ENCODE assay signal across 8 cellular contexts in the genomic region with DNA sequence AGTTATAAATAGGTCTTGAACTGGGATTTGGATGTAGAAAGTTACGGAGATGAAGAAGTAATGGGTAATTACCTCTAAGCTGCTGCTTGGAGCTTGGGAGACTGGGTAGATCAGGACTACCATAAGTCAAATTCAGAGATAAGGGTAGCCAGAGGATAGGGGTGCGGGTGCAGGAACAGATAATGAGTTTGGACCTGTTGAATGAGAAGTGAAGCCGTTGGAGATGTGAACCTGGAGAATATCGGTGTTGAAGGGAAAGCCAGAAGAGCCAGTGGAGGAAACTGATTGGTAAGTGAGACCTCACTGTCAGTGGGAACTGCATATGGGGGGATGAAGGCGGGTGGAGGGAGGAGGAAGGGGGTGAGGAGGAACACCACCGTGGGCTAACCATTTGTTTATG. TPM values are rescaled to one million over a fixed set of nuclear protein-coding genes. Genes with fewer than 3 reads are reported as not detected.
A peak's percentile ranks its signal among the peaks of the same experiment; 100 is the strongest.
DNase-seq lines count a peak whose midpoint lies in the region; ATAC-seq and TF ChIP-seq lines count a peak whose summit lies in the region.

No MANE protein-coding gene starts in this region.

- CTCF ChIA-PET in activated CD4-positive, alpha-beta T cell treated with anti-CD3 and anti-CD28 coated beads, Interleukin-2, amount 10 ng/mL, durations not matched to agents 7 days and 5 days (lab: Charles Lee) = no interaction called here
- CTCF ChIA-PET in activated CD8-positive, alpha-beta T cell treated with anti-CD3 and anti-CD28 coated beads, Interleukin-2, amount 10 ng/mL, durations not matched to agents 7 days and 5 days (lab: Charles Lee) = no interaction called here

- DNase-seq in activated CD4-positive, alpha-beta T cell treated with anti-CD3 and anti-CD28 coated beads, Interleukin-2, amount 10 ng/mL, durations not matched to agents 7 days and 5 days = no peak
- no peak for DNase-seq in activated CD4-positive, alpha-beta T cell treated with anti-CD3 and anti-CD28 coated beads for 1 hour
- no peak for DNase-seq in activated CD8-positive, alpha-beta T cell treated with anti-CD3 and anti-CD28 coated beads, Interleukin-2, amount 10 ng/mL, durations not matched to agents 7 days and 5 days
- DNase-seq in immature natural killer cell (no peak), thoracic aorta (ENCODE audit: low spot score) (no peak), 8988T (no peak), GM13977 (ENCODE audit: low spot score) (no peak)

- H3K36me3 Mint-ChIP-seq in activated CD4-positive, alpha-beta T cell treated with anti-CD3 and anti-CD28 coated beads, Interleukin-2, amount 10 ng/mL, durations not matched to agents 7 days and 5 days (ENCODE audit: low read depth) = no peaks in the 10 kb centered on the region
- no peaks in the 10 kb centered on the region for H3K36me3 Mint-ChIP-seq in activated CD8-positive, alpha-beta T cell treated with anti-CD3 and anti-CD28 coated beads, Interleukin-2, amount 10 ng/mL, durations not matched to agents 7 days and 5 days (ENCODE audit: low read depth)
- H3K36me3 Mint-ChIP-seq in immature natural killer cell = no peaks in the 10 kb centered on the region

- in situ Hi-C loops in GM13977 (cut with MboI; ENCODE audit: low pct_unique_long_range_greater_than_20kb, low sequenced_read_pairs, unreplicated experiment) = no loop called here

- H3K9me3 ChIP-seq in thoracic aorta = no peaks in the 10 kb centered on the region

- H3K36me3 ChIP-seq in thoracic aorta = no peaks in the 10 kb centered on the region

- no peak for ATAC-seq in activated CD8-positive, alpha-beta T cell treated with anti-CD3 and anti-CD28 coated beads, Interleukin-2, amount 10 ng/mL, durations not matched to agents 7 days and 5 days
- ATAC-seq in thoracic aorta (ENCODE audit: insufficient number of reproducible peaks, low FRiP score, low read depth) (no peak), HG03520 (IDR thresholded peaks at IDR 0.05; ENCODE audit: unreplicated experiment) (no peak)

- H3K9me3 Mint-ChIP-seq in activated CD4-positive, alpha-beta T cell treated with anti-CD3 and anti-CD28 coated beads, Interleukin-2, amount 10 ng/mL, durations not matched to agents 7 days and 5 days = no peaks in the 10 kb centered on the region
- no peaks in the 10 kb centered on the region for H3K9me3 Mint-ChIP-seq in activated CD8-positive, alpha-beta T cell treated with anti-CD3 and anti-CD28 coated beads, Interleukin-2, amount 10 ng/mL, durations not matched to agents 7 days and 5 days (ENCODE audit: insufficient read depth)
- no peaks in the 10 kb centered on the region for H3K9me3 Mint-ChIP-seq in immature natural killer cell

- no peak overlapping the region for H3K27ac ChIP-seq in thoracic aorta

- TF ChIP-seq CTCF in thoracic aorta (IDR thresholded peaks at IDR 0.05) = no peak
- no peak for TF ChIP-seq CTCF in GM13977 (IDR thresholded peaks at IDR 0.05; ENCODE audit: extremely low read depth, insufficient read depth, missing control alignments)

- no peaks in the 10 kb centered on the region for H3K27me3 Mint-ChIP-seq in activated CD4-positive, alpha-beta T cell treated with anti-CD3 and anti-CD28 coated beads, Interleukin-2, amount 10 ng/mL, durations not matched to agents 7 days and 5 days
- no peaks in the 10 kb centered on the region for H3K27me3 Mint-ChIP-seq in activated CD8-positive, alpha-beta T cell treated with anti-CD3 and anti-CD28 coated beads, Interleukin-2, amount 10 ng/mL, durations not matched to agents 7 days and 5 days (ENCODE audit: low read depth)
- H3K27me3 Mint-ChIP-seq in immature natural killer cell (ENCODE audit: low read depth in 3 of 3) = peaks cover 4 to 8% (median 5%) of the 10 kb centered on the region in 3 donors

- H3K27ac Mint-ChIP-seq in activated CD4-positive, alpha-beta T cell treated with anti-CD3 and anti-CD28 coated beads, Interleukin-2, amount 10 ng/mL, durations not matched to agents 7 days and 5 days = peak overlapping the region; percentile 75
- no peak overlapping the region for H3K27ac Mint-ChIP-seq in activated CD8-positive, alpha-beta T cell treated with anti-CD3 and anti-CD28 coated beads, Interleukin-2, amount 10 ng/mL, durations not matched to agents 7 days and 5 days
- H3K27ac Mint-ChIP-seq in immature natural killer cell = peak overlapping the region in 5 of 6 donors; percentile 5 to 91 (median 32)

- H3K4me3 ChIP-seq in thoracic aorta = peak overlapping the region; percentile 83

- POLR2A ChIA-PET in activated CD4-positive, alpha-beta T cell treated with anti-CD3 and anti-CD28 coated beads, Interleukin-2, amount 10 ng/mL, durations not matched to agents 7 days and 5 days (lab: Charles Lee) = no interaction called here
- POLR2A ChIA-PET in activated CD8-positive, alpha-beta T cell treated with anti-CD3 and anti-CD28 coated beads, Interleukin-2, amount 10 ng/mL, durations not matched to agents 7 days and 5 days (lab: Charles Lee) = interaction anchor here (1.2 kb wide), 1 partner anchor 17 kb away, joined by 4 read pairs; a partner anchor contains a TSS

- H3K27me3 ChIP-seq in thoracic aorta (replicated peaks; ENCODE audit: insufficient read depth) = no peaks in the 10 kb centered on the region

- H3K4me1 ChIP-seq in thoracic aorta (ENCODE audit: control insufficient read depth in 1 of 2, low read depth in 2 of 2) = peaks cover 0 to 4% of the 10 kb centered on the region in 2 donors

- H3K4me3 Mint-ChIP-seq in activated CD4-positive, alpha-beta T cell treated with anti-CD3 and anti-CD28 coated beads, Interleukin-2, amount 10 ng/mL, durations not matched to agents 7 days and 5 days = peak overlapping the region; percentile 81
- peak overlapping the region; percentile 87 for H3K4me3 Mint-ChIP-seq in activated CD8-positive, alpha-beta T cell treated with anti-CD3 and anti-CD28 coated beads, Interleukin-2, amount 10 ng/mL, durations not matched to agents 7 days and 5 days
- peak overlapping the region; percentile 63 to 98 (median 92) for H3K4me3 Mint-ChIP-seq in immature natural killer cell

- H3K4me1 Mint-ChIP-seq in activated CD4-positive, alpha-beta T cell treated with anti-CD3 and anti-CD28 coated beads, Interleukin-2, amount 10 ng/mL, durations not matched to agents 7 days and 5 days = peaks cover 28% of the 10 kb centered on the region
- H3K4me1 Mint-ChIP-seq in activated CD8-positive, alpha-beta T cell treated with anti-CD3 and anti-CD28 coated beads, Interleukin-2, amount 10 ng/mL, durations not matched to agents 7 days and 5 days (ENCODE audit: low read depth) = peaks cover 31% of the 10 kb centered on the region
- H3K4me1 Mint-ChIP-seq in immature natural killer cell = peaks cover 39 to 47% of the 10 kb centered on the region in 2 donors

RNA-seq across cellular contexts. Expression of a gene that starts 0.6 kb away (rescaled TPM):
- 10 to 100 TPM; 13.5 to 14.3 TPM for total RNA-seq in activated CD4-positive, alpha-beta T cell treated with anti-CD3 and anti-CD28 coated beads, Interleukin-2, amount 10 ng/mL, durations not matched to agents 7 days and 5 days
- total RNA-seq in activated CD8-positive, alpha-beta T cell treated with anti-CD3 and anti-CD28 coated beads, Interleukin-2, amount 10 ng/mL, durations not matched to agents 7 days and 5 days = 10 to 100 TPM; 12.7 to 14.2 TPM
- polyA plus RNA-seq in immature natural killer cell = 1 to 10 TPM; 1.8 to 6.5 (median 2.9) TPM
- total RNA-seq in thoracic aorta = 10 to 100 TPM; 10.9 to 19.2 TPM

RNA-seq across cellular contexts. Expression of a gene that starts 11.5 kb away (rescaled TPM):
- 10 to 100 TPM; 25.3 to 25.5 TPM for total RNA-seq in activated CD4-positive, alpha-beta T cell treated with anti-CD3 and anti-CD28 coated beads, Interleukin-2, amount 10 ng/mL, durations not matched to agents 7 days and 5 days
- total RNA-seq in activated CD8-positive, alpha-beta T cell treated with anti-CD3 and anti-CD28 coated beads, Interleukin-2, amount 10 ng/mL, durations not matched to agents 7 days and 5 days = 10 to 100 TPM; 12.7 to 17.6 TPM
- 10 to 100 TPM in 1 of 3 donors, 1 to 10 TPM in 1, not detected in 1; 5.6 to 15.2 TPM for polyA plus RNA-seq in immature natural killer cell
- not detected for total RNA-seq in thoracic aorta

RNA-seq across cellular contexts. Expression of a gene that starts 16.3 kb away (rescaled TPM):
- 100 to 1,000 TPM; 447 to 523 TPM for total RNA-seq in activated CD4-positive, alpha-beta T cell treated with anti-CD3 and anti-CD28 coated beads, Interleukin-2, amount 10 ng/mL, durations not matched to agents 7 days and 5 days
- total RNA-seq in activated CD8-positive, alpha-beta T cell treated with anti-CD3 and anti-CD28 coated beads, Interleukin-2, amount 10 ng/mL, durations not matched to agents 7 days and 5 days = 100 to 1,000 TPM; 348 to 351 TPM
- polyA plus RNA-seq in immature natural killer cell = 1,000 to 10,000 TPM; 1,102 to 1,755 (median 1,598) TPM
- 10 to 100 TPM in 1 of 2 donors, 1 to 10 TPM in 1; 4.9 to 14.2 TPM for total RNA-seq in thoracic aorta

RNA-seq across cellular contexts. Expression of a gene that starts 23.4 kb away (rescaled TPM):
- total RNA-seq in activated CD4-positive, alpha-beta T cell treated with anti-CD3 and anti-CD28 coated beads, Interleukin-2, amount 10 ng/mL, durations not matched to agents 7 days and 5 days = 10 to 100 TPM; 56.6 to 64.7 TPM
- 10 to 100 TPM; 49.0 to 50.2 TPM for total RNA-seq in activated CD8-positive, alpha-beta T cell treated with anti-CD3 and anti-CD28 coated beads, Interleukin-2, amount 10 ng/mL, durations not matched to agents 7 days and 5 days
- 10 to 100 TPM in 1 of 3 donors, 1 to 10 TPM in 1, not detected in 1; 8.6 to 21.5 TPM for polyA plus RNA-seq in immature natural killer cell
- 10 to 100 TPM; 22.9 to 48.8 TPM for total RNA-seq in thoracic aorta

RNA-seq across cellular contexts. Expression of a gene that starts 26.9 kb away (rescaled TPM):
- total RNA-seq in activated CD4-positive, alpha-beta T cell treated with anti-CD3 and anti-CD28 coated beads, Interleukin-2, amount 10 ng/mL, durations not matched to agents 7 days and 5 days = 10 to 100 TPM; 41.8 to 49.0 TPM
- total RNA-seq in activated CD8-positive, alpha-beta T cell treated with anti-CD3 and anti-CD28 coated beads, Interleukin-2, amount 10 ng/mL, durations not matched to agents 7 days and 5 days = 10 to 100 TPM; 38.9 to 46.9 TPM
- 1 to 10 TPM; 5.3 to 9.2 (median 5.9) TPM for polyA plus RNA-seq in immature natural killer cell
- total RNA-seq in thoracic aorta = 10 to 100 TPM; 33.9 to 62.1 TPM

Comparison
In these comparisons a context has a peak if more than half of its experiments do, and no peak if none do; other contexts are left out.
1. RNA of a gene that starts 11.5 kb away (total RNA-seq): 25.3 to 25.5 TPM in activated CD4-positive, alpha-beta T cell treated with anti-CD3 and anti-CD28 coated beads, Interleukin-2, amount 10 ng/mL, durations not matched to agents 7 days and 5 days and 12.7 to 17.6 TPM in activated CD8-positive, alpha-beta T cell treated with anti-CD3 and anti-CD28 coated beads, Interleukin-2, amount 10 ng/mL, durations not matched to agents 7 days and 5 days; not detected in thoracic aorta; every median in the first group is over 10 times any median in the second.
2. RNA of a gene that starts 16.3 kb away (total RNA-seq): 447 to 523 TPM in activated CD4-positive, alpha-beta T cell treated with anti-CD3 and anti-CD28 coated beads, Interleukin-2, amount 10 ng/mL, durations not matched to agents 7 days and 5 days and 348 to 351 TPM in activated CD8-positive, alpha-beta T cell treated with anti-CD3 and anti-CD28 coated beads, Interleukin-2, amount 10 ng/mL, durations not matched to agents 7 days and 5 days; 4.9 to 14.2 TPM in thoracic aorta; every median in the first group is over 10 times any median in the second.
3. Peak in every context shown above with its lines, with median percentiles within 50 percentile points of each other: H3K4me3 Mint-ChIP-seq.